ENCODE assay signal across 16 cellular contexts in genomic region chr2:122300758-122301157, GRCh38.
DNase-seq lines count a peak whose midpoint lies in the region; ATAC-seq, FAIRE-seq and TF ChIP-seq lines count a peak whose summit lies in the region.
"Had no signal": no experiment of that assay in that cellular context is flagged by ENCODE, and none has a peak within 500 bp of the region (broad histone marks: within the 10 kb centered on the region; RNA-seq: fewer than 3 reads in every experiment).

No MANE protein-coding gene starts in this region.

- TF ChIP-seq CTCF in D721Med (IDR thresholded peaks at IDR 0.05; ENCODE audit: insufficient read depth, missing control alignments) = no peak

- no peak for FAIRE-seq in D721Med (lab: Jason Lieb, UNC)
- FAIRE-seq: A204.1 had no signal

- DNase-seq in NCI-H2171 treated with DMSO at 0.1 percent for 48 hours (lab: John Stamatoyannopoulos, UW) (peak; percentile 2), NCI-H2171 (lab: John Stamatoyannopoulos, UW) (no peak), Karpas-422 (peak; percentile 80), RPMI8226 (peak; percentile 13), kidney tubule cell (ENCODE audit: low spot score) (peak; percentile 10), D721Med (ENCODE audit: insufficient read length, low spot score) (no peak), H7 (no peak)
- DNase-seq: body of pancreas; effector memory CD8-positive, alpha-beta T cell; NCI-H1092 had no signal

- no peak for ATAC-seq in HG03097 (IDR thresholded peaks at IDR 0.05; ENCODE audit: low FRiP score, unreplicated experiment)
- ATAC-seq: body of pancreas; effector memory CD8-positive, alpha-beta T cell; gastroesophageal sphincter had no signal

- H3K9me3 ChIP-seq in Karpas-422 (ENCODE audit: low read length) = no peaks in the 10 kb centered on the region

- no peaks in the 10 kb centered on the region for H3K9me2 ChIP-seq in Karpas-422 (replicated peaks; ENCODE audit: insufficient read depth, low read length)

- no peaks in the 10 kb centered on the region for H4K20me1 ChIP-seq in Karpas-422 (ENCODE audit: insufficient read depth, low read depth, low read length)

- no peaks in the 10 kb centered on the region for H3K27me3 ChIP-seq in Karpas-422 (ENCODE audit: low read length)
- H3K27me3 ChIP-seq in H7 (ENCODE audit: control insufficient read depth, insufficient read depth, low read length) = no peaks in the 10 kb centered on the region
- H3K27me3 ChIP-seq: body of pancreas, gastroesophageal sphincter had no signal

- H3K9ac ChIP-seq in Karpas-422 (ENCODE audit: low read length) = no peak overlapping the region
- H3K9ac ChIP-seq: parathyroid adenoma had no signal

- no peak overlapping the region for H3K27ac ChIP-seq in Karpas-422 (ENCODE audit: low read length)
- H3K27ac ChIP-seq: body of pancreas, gastroesophageal sphincter, parathyroid adenoma, SJCRH30 had no signal

- no peak overlapping the region for H2AFZ ChIP-seq in Karpas-422 (ENCODE audit: low read length)
- H2AFZ ChIP-seq: parathyroid adenoma had no signal

- no peaks in the 10 kb centered on the region for H3K79me2 ChIP-seq in Karpas-422 (ENCODE audit: low read length)
- H3K79me2 ChIP-seq: parathyroid adenoma had no signal

- H3K36me3 ChIP-seq in Karpas-422 (ENCODE audit: insufficient read depth, low read length) (no peaks in the 10 kb centered on the region), H7 (replicated peaks; ENCODE audit: control insufficient read depth, insufficient read depth, low read length) (no peaks in the 10 kb centered on the region)
- H3K36me3 ChIP-seq: gastroesophageal sphincter, SJCRH30 had no signal

- H3K4me2 ChIP-seq in Karpas-422 (ENCODE audit: low read depth, low read length, poor library complexity, severe bottlenecking) = no peak overlapping the region

- no peaks in the 10 kb centered on the region for H3K4me1 ChIP-seq in Karpas-422 (ENCODE audit: low read length)
- H3K4me1 ChIP-seq: body of pancreas, Caco-2, gastroesophageal sphincter, parathyroid adenoma, SJCRH30 had no signal

- H3K4me3 ChIP-seq in Karpas-422 (ENCODE audit: low read length) = no peak overlapping the region
- H3K4me3 ChIP-seq in H7 (ENCODE audit: insufficient read depth, low read depth, low read length) = no peak overlapping the region
- H3K4me3 ChIP-seq: body of pancreas, gastroesophageal sphincter, SJCRH30 had no signal

Comparison
In these comparisons a context has a peak if more than half of its experiments do, and no peak if none do; other contexts are left out.
1. DNase-seq: peak in NCI-H2171 treated with DMSO at 0.1 percent for 48 hours (single experiment), Karpas-422 (single experiment), RPMI8226 (single experiment) and kidney tubule cell (single experiment); none in NCI-H2171 (single experiment), D721Med (single experiment) and H7 (single experiment).